ENCODE assay signal across 20 cellular contexts in the genomic region with DNA sequence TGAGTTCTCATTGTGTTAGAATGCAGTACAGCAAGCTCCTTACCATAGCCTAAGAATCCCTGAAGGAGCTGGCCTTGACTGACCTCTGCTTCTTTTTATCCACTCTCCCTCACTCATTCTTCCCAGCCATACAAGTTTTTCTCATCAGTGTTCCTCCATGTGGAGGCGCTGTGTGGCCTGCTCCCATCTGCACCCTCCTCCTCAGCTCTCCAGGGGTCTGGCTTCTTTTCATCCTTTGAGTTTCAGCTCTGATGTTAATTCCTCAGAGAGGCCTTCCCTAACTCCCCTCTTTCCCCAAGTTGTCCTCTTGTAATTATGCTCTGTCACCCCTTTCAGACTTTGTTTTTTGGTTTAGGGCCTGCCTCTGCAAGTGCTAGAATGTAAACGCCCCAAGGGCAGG.
DNase-seq lines count a peak whose midpoint lies in the region; ATAC-seq and TF ChIP-seq lines count a peak whose summit lies in the region.
"Had no signal": no experiment of that assay in that cellular context is flagged by ENCODE, and none has a peak within 500 bp of the region (broad histone marks: within the 10 kb centered on the region; RNA-seq: fewer than 3 reads in every experiment).

No MANE protein-coding gene starts in this region.

- H3K4me3 Mint-ChIP-seq in neural progenitor cell (no peak overlapping the region), immature natural killer cell (no peak overlapping the region)
- H3K4me3 Mint-ChIP-seq: stimulated activated naive CD8-positive, alpha-beta T cell treated with anti-CD3 and anti-CD28 coated beads, Interleukin-15, amount 100 ng/mL, for 72 hours had no signal

- no peaks in the 10 kb centered on the region for H3K79me2 ChIP-seq in neural progenitor cell (ENCODE audit: low read depth)

- no peaks in the 10 kb centered on the region for H3K27me3 Mint-ChIP-seq in neural progenitor cell (ENCODE audit: insufficient read depth, low read depth)
- peaks cover 0 to 2% (median 0%) of the 10 kb centered on the region in 3 donors for H3K27me3 Mint-ChIP-seq in immature natural killer cell (ENCODE audit: low read depth in 3 of 3)
- H3K27me3 Mint-ChIP-seq: stimulated activated naive CD8-positive, alpha-beta T cell treated with anti-CD3 and anti-CD28 coated beads, Interleukin-15, amount 100 ng/mL, for 72 hours had no signal

- no peaks in the 10 kb centered on the region for H3F3A ChIP-seq in neural progenitor cell (ENCODE audit: low read depth)

- in situ Hi-C loops in SK-MEL-5 (cut with HindIII; ENCODE audit: low pct_unique_long_range_greater_than_20kb, low sequenced_read_pairs), result no loop called here

- no peak overlapping the region for H3K4me3 ChIP-seq in epithelial cell of proximal tubule (ENCODE audit: low read depth, low read length)
- no peak overlapping the region for H3K4me3 ChIP-seq in neural progenitor cell
- H3K4me3 ChIP-seq: BLaER1, heart right ventricle, lower lobe of right lung, ovary, Peyer's patch, transverse colon had no signal

- no peak overlapping the region for H3K27ac ChIP-seq in neural progenitor cell
- H3K27ac ChIP-seq: BLaER1, heart right ventricle, lower lobe of right lung, ovary, Peyer's patch, transverse colon had no signal

- DNase-seq in ELF-1 (ENCODE audit: low read depth, low spot score) (peak; percentile 53), SK-MEL-5 (ENCODE audit: low read depth, low spot score) (peak; percentile 28), epithelial cell of proximal tubule (ENCODE audit: low read depth) (no peak), neural progenitor cell (ENCODE audit: low spot score) (no peak), immature natural killer cell (no peak)
- no peak for DNase-seq in activated effector memory CD4-positive, alpha-beta T cell treated with Interleukin-2 at 50 U/mL for 16 hours
- no peak for DNase-seq in activated T-cell treated with anti-CD3 and anti-CD28 coated beads, Interleukin-2, amount 50 U/mL, for 1 hour
- DNase-seq: activated gamma-delta T cell; effector CD4-positive, alpha-beta T cell; GOT3; heart right ventricle; lower lobe of right lung; NCI-H187 treated with DMSO at 0.1 percent for 48 hours; ovary; Peyer's patch; stimulated activated CD4-positive, alpha-beta T cell treated with anti-CD3 and anti-CD28 coated beads, Interleukin-2, amount 100 ng/mL, for 24 hours; stimulated activated naive CD8-positive, alpha-beta T cell treated with anti-CD3 and anti-CD28 coated beads, Interleukin-15, amount 100 ng/mL, for 72 hours; transverse colon had no signal

- H3K9me3 ChIP-seq in neural progenitor cell (ENCODE audit: low read depth), result no peaks in the 10 kb centered on the region
- H3K9me3 ChIP-seq: lower lobe of right lung, ovary, Peyer's patch, transverse colon had no signal

- no peak overlapping the region for H3K9ac ChIP-seq in neural progenitor cell
- H3K9ac ChIP-seq: BLaER1 had no signal

- H3K4me1 ChIP-seq in neural progenitor cell, result peaks cover 6% of the 10 kb centered on the region
- H3K4me1 ChIP-seq: heart right ventricle, lower lobe of right lung, Peyer's patch had no signal

- no peaks in the 10 kb centered on the region for H3K36me3 ChIP-seq in neural progenitor cell
- H3K36me3 ChIP-seq: ovary, Peyer's patch, transverse colon had no signal

- H3K9me3 Mint-ChIP-seq in neural progenitor cell (peaks cover 15% of the 10 kb centered on the region), immature natural killer cell (no peaks in the 10 kb centered on the region)
- H3K9me3 Mint-ChIP-seq: stimulated activated naive CD8-positive, alpha-beta T cell treated with anti-CD3 and anti-CD28 coated beads, Interleukin-15, amount 100 ng/mL, for 72 hours had no signal

- ATAC-seq in HG03039 (IDR thresholded peaks at IDR 0.05; ENCODE audit: unreplicated experiment), result no peak
- ATAC-seq: heart right ventricle; stimulated activated naive CD8-positive, alpha-beta T cell treated with anti-CD3 and anti-CD28 coated beads, Interleukin-15, amount 100 ng/mL, for 72 hours had no signal

- H3K36me3 Mint-ChIP-seq in neural progenitor cell (peaks cover 28% of the 10 kb centered on the region), immature natural killer cell (peaks cover 6 to 18% (median 8%) of the 10 kb centered on the region in 3 donors)

- H3K4me1 Mint-ChIP-seq in neural progenitor cell, result peaks cover 31% of the 10 kb centered on the region
- peaks cover 6 to 25% of the 10 kb centered on the region in 2 donors for H3K4me1 Mint-ChIP-seq in immature natural killer cell

- H3K27me3 ChIP-seq in neural progenitor cell, result no peaks in the 10 kb centered on the region
- H3K27me3 ChIP-seq: BLaER1, heart right ventricle, ovary, Peyer's patch, transverse colon had no signal

- TF ChIP-seq CTCF in epithelial cell of proximal tubule (conservative IDR thresholded peaks at IDR 0.05; ENCODE audit: low read depth, low read length), result peak; percentile 21
- TF ChIP-seq CTCF in neural progenitor cell (IDR thresholded peaks at IDR 0.05), result peak; percentile 38

- H3K27ac Mint-ChIP-seq in neural progenitor cell, result no peak overlapping the region
- no peak overlapping the region for H3K27ac Mint-ChIP-seq in immature natural killer cell

- peaks cover 3% of the 10 kb centered on the region for H4K20me1 ChIP-seq in neural progenitor cell (ENCODE audit: low read depth)

- H3K4me2 ChIP-seq in neural progenitor cell, result no peak overlapping the region
- H3K4me2 ChIP-seq: BLaER1 had no signal

- H2AFZ ChIP-seq in neural progenitor cell (replicated peaks), result no peak overlapping the region

Comparison
In these comparisons a context has a peak if more than half of its experiments do, and no peak if none do; other contexts are left out.
1. DNase-seq: peak in ELF-1 (single experiment) and SK-MEL-5 (single experiment); none in epithelial cell of proximal tubule (single experiment), neural progenitor cell (single experiment), activated effector memory CD4-positive, alpha-beta T cell treated with Interleukin-2 at 50 U/mL for 16 hours (single experiment), activated T-cell treated with anti-CD3 and anti-CD28 coated beads, Interleukin-2, amount 50 U/mL, for 1 hour (single experiment) and immature natural killer cell (0 of 3).